ENCODE assay signal across 25 cellular contexts in the genomic region with DNA sequence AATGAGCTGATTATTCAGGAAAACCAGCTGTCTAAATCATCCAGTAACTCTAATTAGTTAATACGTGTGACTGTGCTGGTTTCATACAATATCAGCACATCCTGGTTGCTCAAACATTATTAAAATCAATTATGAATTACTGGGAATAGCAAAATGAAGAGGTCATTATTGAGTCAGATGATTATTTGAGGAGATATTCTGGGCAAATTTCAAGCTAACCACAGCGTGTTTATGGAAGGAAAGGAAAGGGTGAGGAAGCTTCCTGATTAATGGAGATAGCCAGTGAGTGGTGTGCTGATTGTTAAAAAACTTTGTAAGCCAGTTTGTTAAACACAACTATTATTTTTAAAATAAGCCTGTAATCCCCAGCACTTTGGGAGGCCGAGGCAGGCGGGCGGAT.
"Had no signal": no experiment of that assay in that cellular context is flagged by ENCODE, and none has a peak within 500 bp of the region (broad histone marks: within the 10 kb centered on the region; RNA-seq: fewer than 3 reads in every experiment).

No MANE protein-coding gene starts in this region.

- H3K36me3 Mint-ChIP-seq: activated naive CD4-positive, alpha-beta T cell treated with anti-CD3 and anti-CD28 coated beads, Interleukin-2, amount 10 ng/mL, durations not matched to agents 7 days and 5 days; mesothelial cell of epicardium; natural killer cell had no signal

- H3K4me1 ChIP-seq: lower lobe of right lung, prostate gland, right atrium auricular region, thyroid gland, upper lobe of right lung had no signal

- H3K36me3 ChIP-seq: brain microvascular endothelial cell, lower lobe of right lung, ovary, prostate gland, right atrium auricular region, thyroid gland, upper lobe of right lung had no signal

- ATAC-seq: activated CD4-positive, alpha-beta T cell treated with anti-CD3 and anti-CD28 coated beads for 36 hours; activated naive CD8-positive, alpha-beta T cell treated with anti-CD3 and anti-CD28 coated beads, Interleukin-2, amount 50 U/mL, for 24 hours; esophagus mucosa; natural killer cell; stimulated activated naive CD8-positive, alpha-beta T cell treated with anti-CD3 and anti-CD28 coated beads, Interleukin-15, Interleukin-2, amounts not matched to agents 100 U/mL and 50 U/mL, for 24 hours; upper lobe of right lung had no signal

- H3K9me3 ChIP-seq: lower lobe of right lung, ovary, prostate gland, right atrium auricular region, thyroid gland, upper lobe of right lung had no signal

- H3K9me3 Mint-ChIP-seq: dendritic cell treated with granulocyte-macrophage colony-stimulating factor and Interleukin-4, amounts not matched to agents 40 ng/mL and 50 ng/mL, for 4 days; mesothelial cell of epicardium; T-helper 1 cell treated with Interleukin-12 subunit alpha and Interleukin-12 subunit beta and Interleukin-4 antibody, amounts not matched to agents 30 μg/mL and 1 μg/mL, for 36 hours had no signal

- H3K27ac ChIP-seq: brain microvascular endothelial cell, lower lobe of right lung, ovary, prostate gland, right atrium auricular region, thyroid gland, upper lobe of right lung had no signal

- H3K4me3 ChIP-seq: lower lobe of right lung, ovary, prostate gland, right atrium auricular region, thyroid gland, upper lobe of right lung had no signal

- DNase-seq: activated B cell treated with CpG ODN at 0.5 μM for 24 hours; activated CD4-positive, alpha-beta T cell treated with anti-CD3 and anti-CD28 coated beads for 36 hours; activated CD4-positive, alpha-beta T cell treated with anti-CD3 and anti-CD28 coated beads, Interleukin-2, amount 50 U/mL, for 48 hours; activated effector memory CD4-positive, alpha-beta T cell treated with anti-CD3 and anti-CD28 coated beads, Interleukin-2, amount 50 U/mL, for 16 hours; activated naive CD4-positive, alpha-beta T cell treated with anti-CD3 and anti-CD28 coated beads, Interleukin-2, amount 10 ng/mL, durations not matched to agents 7 days and 5 days; activated naive CD8-positive, alpha-beta T cell treated with anti-CD3 and anti-CD28 coated beads, Interleukin-2, amount 50 U/mL, for 24 hours; anterior cingulate cortex; brain microvascular endothelial cell; effector CD8-positive, alpha-beta T cell; kidney; lower lobe of right lung; natural killer cell; ovary; stimulated activated CD4-positive, alpha-beta T cell treated with anti-CD3 and anti-CD28 coated beads, Interleukin-12 subunit alpha, Interleukin-12 subunit beta, amount 100 ng/mL, for 4 hours; stimulated activated CD4-positive, alpha-beta T cell treated with anti-CD3 and anti-CD28 coated beads, Interleukin-4, amount 100 ng/mL, for 4 hours; stimulated activated naive CD8-positive, alpha-beta T cell treated with anti-CD3 and anti-CD28 coated beads, Interleukin-15, Interleukin-2, amounts not matched to agents 100 U/mL and 50 U/mL, for 24 hours; T1000; thyroid gland; upper lobe of right lung had no signal

- H3K4me3 Mint-ChIP-seq: activated B cell treated with CpG ODN at 0.5 μM for 24 hours; activated CD4-positive, alpha-beta T cell treated with anti-CD3 and anti-CD28 coated beads for 36 hours; activated naive CD4-positive, alpha-beta T cell treated with anti-CD3 and anti-CD28 coated beads, Interleukin-2, amount 10 ng/mL, durations not matched to agents 7 days and 5 days; activated naive CD8-positive, alpha-beta T cell treated with anti-CD3 and anti-CD28 coated beads, Interleukin-2, amount 50 U/mL, for 24 hours; dendritic cell treated with granulocyte-macrophage colony-stimulating factor and Interleukin-4, amounts not matched to agents 40 ng/mL and 50 ng/mL, for 4 days; mesothelial cell of epicardium; natural killer cell; T-helper 1 cell treated with Interleukin-12 subunit alpha and Interleukin-12 subunit beta and Interleukin-4 antibody, amounts not matched to agents 30 μg/mL and 1 μg/mL, for 36 hours had no signal

- H3K27me3 Mint-ChIP-seq: activated B cell treated with CpG ODN at 0.5 μM for 24 hours; activated naive CD4-positive, alpha-beta T cell treated with anti-CD3 and anti-CD28 coated beads, Interleukin-2, amount 10 ng/mL, durations not matched to agents 7 days and 5 days; activated naive CD8-positive, alpha-beta T cell treated with anti-CD3 and anti-CD28 coated beads, Interleukin-2, amount 50 U/mL, for 24 hours; dendritic cell treated with granulocyte-macrophage colony-stimulating factor and Interleukin-4, amounts not matched to agents 40 ng/mL and 50 ng/mL, for 4 days had no signal

- H3K27me3 ChIP-seq: brain microvascular endothelial cell, ovary, right atrium auricular region, thyroid gland, upper lobe of right lung had no signal

- H3K4me1 Mint-ChIP-seq: activated B cell treated with CpG ODN at 0.5 μM for 24 hours; activated CD4-positive, alpha-beta T cell treated with anti-CD3 and anti-CD28 coated beads for 36 hours; activated naive CD4-positive, alpha-beta T cell treated with anti-CD3 and anti-CD28 coated beads, Interleukin-2, amount 10 ng/mL, durations not matched to agents 7 days and 5 days; activated naive CD8-positive, alpha-beta T cell treated with anti-CD3 and anti-CD28 coated beads, Interleukin-2, amount 50 U/mL, for 24 hours; natural killer cell had no signal

- H3K27ac Mint-ChIP-seq: activated B cell treated with CpG ODN at 0.5 μM for 24 hours; activated CD4-positive, alpha-beta T cell treated with anti-CD3 and anti-CD28 coated beads for 36 hours; activated naive CD4-positive, alpha-beta T cell treated with anti-CD3 and anti-CD28 coated beads, Interleukin-2, amount 10 ng/mL, durations not matched to agents 7 days and 5 days; activated naive CD8-positive, alpha-beta T cell treated with anti-CD3 and anti-CD28 coated beads, Interleukin-2, amount 50 U/mL, for 24 hours; dendritic cell treated with granulocyte-macrophage colony-stimulating factor and Interleukin-4, amounts not matched to agents 40 ng/mL and 50 ng/mL, for 4 days; mesothelial cell of epicardium; natural killer cell; T-helper 1 cell treated with Interleukin-12 subunit alpha and Interleukin-12 subunit beta and Interleukin-4 antibody, amounts not matched to agents 30 μg/mL and 1 μg/mL, for 36 hours had no signal
